In the genomic region with DNA sequence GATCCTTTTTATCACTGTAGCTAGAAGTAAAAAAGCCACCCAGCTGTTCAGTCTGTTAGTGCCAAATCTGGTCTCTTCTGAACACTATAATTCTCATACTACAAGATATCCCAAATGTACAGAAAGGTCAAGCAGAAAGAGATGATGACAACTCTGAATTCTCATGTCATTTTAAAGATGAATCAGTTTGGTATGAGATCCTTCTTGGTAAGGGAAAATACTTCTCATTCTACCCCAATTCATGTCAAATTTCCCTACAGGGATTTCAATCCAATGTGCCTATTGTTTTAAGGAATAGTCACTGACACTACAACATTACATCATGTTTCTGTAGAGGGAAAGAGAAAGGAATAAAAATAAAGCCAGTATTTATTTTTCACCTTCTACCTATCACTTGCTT, we compare ENCODE assay signal across 24 cellular contexts.
"Had no signal": no experiment of that assay in that cellular context is flagged by ENCODE, and none has a peak within 500 bp of the region (broad histone marks: within the 10 kb centered on the region; RNA-seq: fewer than 3 reads in every experiment).

No MANE protein-coding gene starts in this region.

- H3K4me3 ChIP-seq: ascending aorta, colonic mucosa, esophagus squamous epithelium, gastrocnemius medialis had no signal

- FAIRE-seq: endometrium, endothelial cell of umbilical vein had no signal

- H3K9me3 ChIP-seq: ascending aorta, colonic mucosa, esophagus squamous epithelium, gastrocnemius medialis had no signal

- H3K36me3 ChIP-seq: ascending aorta, colonic mucosa, esophagus squamous epithelium, gastrocnemius medialis had no signal

- DNase-seq: activated CD4-positive, alpha-beta memory T cell treated with anti-CD3 and anti-CD28 coated beads for 36 hours; activated CD4-positive, alpha-beta T cell treated with anti-CD3 and anti-CD28 coated beads for 36 hours; activated CD4-positive, alpha-beta T cell treated with anti-CD3 and anti-CD28 coated beads, Interleukin-2, amount 10 ng/mL, durations not matched to agents 24 days and 14 days; activated CD4-positive, CD25-positive, alpha-beta regulatory T cell; activated CD4-positive, CD25-positive, alpha-beta regulatory T cell treated with anti-CD3 and anti-CD28 coated beads, Interleukin-2, amount 50 U/mL, for 72 hours; activated CD8-positive, alpha-beta memory T cell treated with anti-CD3 and anti-CD28 coated beads, Interleukin-2, amount 10 ng/mL, durations not matched to agents 7 days and 5 days; activated CD8-positive, alpha-beta memory T cell treated with anti-CD3 and anti-CD28 coated beads, Interleukin-2, amount 50 U/mL, for 4 hours; activated CD8-positive, alpha-beta T cell treated with anti-CD3 and anti-CD28 coated beads, Interleukin-2, amount 10 ng/mL, durations not matched to agents 7 days and 5 days; activated effector memory CD4-positive, alpha-beta T cell treated with anti-CD3 and anti-CD28 coated beads, Interleukin-2, amount 50 U/mL, for 16 hours; activated naive CD4-positive, alpha-beta T cell treated with anti-CD3 and anti-CD28 coated beads for 36 hours; activated naive CD8-positive, alpha-beta T cell treated with anti-CD3 and anti-CD28 coated beads for 36 hours; activated naive CD8-positive, alpha-beta T cell treated with anti-CD3 and anti-CD28 coated beads, Interleukin-2, amount 50 U/mL, for 24 hours; activated T-cell treated with anti-CD3 and anti-CD28 coated beads, Interleukin-2, amount 50 U/mL, for 1 hour; activated T-cell treated with anti-CD3 and anti-CD28 coated beads, Interleukin-2, amount 50 U/mL, for 48 hours; colonic mucosa; effector CD8-positive, alpha-beta T cell; esophagus squamous epithelium; gastrocnemius medialis; glutamatergic neuron; T-helper 2 cell had no signal

- H3K27ac ChIP-seq: ascending aorta, colonic mucosa, epithelial cell of prostate, esophagus squamous epithelium, gastrocnemius medialis had no signal

- H3K27me3 ChIP-seq: ascending aorta, colonic mucosa, esophagus squamous epithelium, gastrocnemius medialis had no signal

- H3K4me1 ChIP-seq: ascending aorta, colonic mucosa, gastrocnemius medialis had no signal
